Comparison of ENCODE assay signal across 8 cellular contexts in the genomic region with DNA sequence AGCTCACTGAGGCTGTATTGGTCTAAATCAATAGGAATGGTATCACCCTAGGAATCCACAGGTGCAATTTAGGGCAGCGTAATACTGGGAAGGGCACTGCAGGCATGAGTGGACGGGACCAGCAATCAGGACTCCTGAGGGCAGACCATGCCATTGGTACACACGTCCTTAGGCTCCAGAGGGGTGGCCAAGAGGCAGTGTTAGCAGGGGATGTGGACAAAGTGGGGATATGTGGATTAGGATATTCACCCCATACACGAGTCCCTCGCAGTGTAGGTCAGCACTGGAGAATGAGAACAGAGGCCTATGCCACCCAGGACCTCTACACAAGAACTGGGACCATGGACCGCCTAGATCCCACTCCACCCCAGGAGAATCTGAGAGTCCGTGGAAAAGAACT.
"Had no signal": no experiment of that assay in that cellular context is flagged by ENCODE, and none has a peak within 500 bp of the region (broad histone marks: within the 10 kb centered on the region; RNA-seq: fewer than 3 reads in every experiment).

No MANE protein-coding gene starts in this region.

- H3K36me3 ChIP-seq: HAP-1 had no signal

- H3K4me3 Mint-ChIP-seq: HFFc6 had no signal

- H3K4me1 ChIP-seq: HAP-1 had no signal

- H3K9ac ChIP-seq: GM23248 had no signal

- H3K9me3 ChIP-seq: HAP-1 had no signal

- DNase-seq: GM23248, GOT3, H7, HFFc6, IMR-90 had no signal

- H3K27ac Mint-ChIP-seq: HFFc6 had no signal

- ATAC-seq: HCT116, K562 had no signal

- H3K4me3 ChIP-seq: GM23248, HAP-1, K562 had no signal

- H2AFZ ChIP-seq: GM23248 had no signal

- H3K27ac ChIP-seq: GM23248 had no signal
